In the genomic region with DNA sequence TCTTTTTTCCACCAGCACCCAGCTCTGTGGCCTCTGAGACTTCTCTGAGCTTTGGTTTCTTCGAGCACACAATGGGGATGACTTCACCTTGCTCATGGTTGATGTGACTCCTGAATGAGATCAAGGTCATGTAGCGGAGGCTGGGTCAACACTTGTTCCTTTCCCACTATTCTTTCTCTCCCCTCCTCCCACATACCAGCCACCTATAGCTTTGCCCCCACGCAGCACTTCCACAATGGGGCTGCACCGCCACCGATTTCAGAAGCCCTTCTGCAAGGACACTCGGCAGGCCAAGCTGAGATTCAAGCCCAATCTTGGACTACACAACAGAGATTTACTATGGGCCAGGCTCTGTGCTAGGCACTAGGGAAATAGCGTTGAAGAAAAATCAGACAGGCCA, we compare ENCODE assay signal across 18 cellular contexts.
"Had no signal": no experiment of that assay in that cellular context is flagged by ENCODE, and none has a peak within 500 bp of the region (broad histone marks: within the 10 kb centered on the region; RNA-seq: fewer than 3 reads in every experiment).

No MANE protein-coding gene starts in this region.

- H3K9me3 ChIP-seq: lower lobe of right lung, upper lobe of right lung had no signal

- H3K27ac ChIP-seq: heart right ventricle, lower lobe of right lung, upper lobe of right lung had no signal

- H3K27me3 Mint-ChIP-seq: naive thymus-derived CD8-positive, alpha-beta T cell had no signal

- H3K27ac Mint-ChIP-seq: activated naive CD4-positive, alpha-beta T cell treated with anti-CD3 and anti-CD28 coated beads, Interleukin-2, amount 50 U/mL, for 72 hours; activated T-helper 1 cell treated with anti-CD3 and anti-CD28 coated beads, Interleukin-12 subunit alpha, Interleukin-12 subunit beta, Interleukin-2, Interleukin-4 antibody, amounts not matched to agents 30 ng/mL and 10 ng/mL and 1 ng/mL, durations not matched to agents 14 hours and 24 hours and 36 hours; mesothelial cell of epicardium; T-helper 1 cell treated with Interleukin-12 subunit alpha and Interleukin-12 subunit beta and Interleukin-4 antibody, amounts not matched to agents 30 μg/mL and 1 μg/mL, for 36 hours had no signal

- H3K27me3 ChIP-seq: heart right ventricle, upper lobe of right lung had no signal

- H3K9me3 Mint-ChIP-seq: activated naive CD4-positive, alpha-beta T cell treated with anti-CD3 and anti-CD28 coated beads, Interleukin-2, amount 50 U/mL, for 72 hours; activated T-helper 1 cell treated with anti-CD3 and anti-CD28 coated beads, Interleukin-12 subunit alpha, Interleukin-12 subunit beta, Interleukin-2, Interleukin-4 antibody, amounts not matched to agents 30 ng/mL and 10 ng/mL and 1 ng/mL, durations not matched to agents 14 hours and 24 hours and 36 hours; naive thymus-derived CD8-positive, alpha-beta T cell; T-helper 1 cell treated with Interleukin-12 subunit alpha and Interleukin-12 subunit beta and Interleukin-4 antibody, amounts not matched to agents 30 μg/mL and 1 μg/mL, for 36 hours had no signal

- H3K4me3 ChIP-seq: heart right ventricle, lower lobe of right lung, upper lobe of right lung had no signal

- DNase-seq: activated CD4-positive, alpha-beta T cell treated with anti-CD3 and anti-CD28 coated beads for 4 hours; activated CD4-positive, alpha-beta T cell treated with anti-CD3 and anti-CD28 coated beads, Interleukin-2, amount 50 U/mL, for 48 hours; activated CD4-positive, CD25-positive, alpha-beta regulatory T cell; central memory CD4-positive, alpha-beta T cell; heart right ventricle; kidney; lower lobe of right lung; naive thymus-derived CD8-positive, alpha-beta T cell; nucleus accumbens; retina; stimulated activated CD4-positive, alpha-beta T cell treated with anti-CD3 and anti-CD28 coated beads, Interleukin-4, amount 100 ng/mL, for 1 hour; stimulated activated naive CD8-positive, alpha-beta T cell treated with anti-CD3 and anti-CD28 coated beads, Interleukin-15, Interleukin-2, amounts not matched to agents 100 U/mL and 50 U/mL, for 24 hours; upper lobe of right lung had no signal

- H3K4me1 ChIP-seq: upper lobe of right lung had no signal

- FAIRE-seq: astrocyte, kidney had no signal

- ATAC-seq: heart right ventricle; naive thymus-derived CD8-positive, alpha-beta T cell had no signal

- H3K4me3 Mint-ChIP-seq: activated T-helper 1 cell treated with anti-CD3 and anti-CD28 coated beads, Interleukin-12 subunit alpha, Interleukin-12 subunit beta, Interleukin-2, Interleukin-4 antibody, amounts not matched to agents 30 ng/mL and 10 ng/mL and 1 ng/mL, durations not matched to agents 14 hours and 24 hours and 36 hours; mesothelial cell of epicardium; naive thymus-derived CD8-positive, alpha-beta T cell; T-helper 1 cell treated with Interleukin-12 subunit alpha and Interleukin-12 subunit beta and Interleukin-4 antibody, amounts not matched to agents 30 μg/mL and 1 μg/mL, for 36 hours had no signal
